In the genomic region with DNA sequence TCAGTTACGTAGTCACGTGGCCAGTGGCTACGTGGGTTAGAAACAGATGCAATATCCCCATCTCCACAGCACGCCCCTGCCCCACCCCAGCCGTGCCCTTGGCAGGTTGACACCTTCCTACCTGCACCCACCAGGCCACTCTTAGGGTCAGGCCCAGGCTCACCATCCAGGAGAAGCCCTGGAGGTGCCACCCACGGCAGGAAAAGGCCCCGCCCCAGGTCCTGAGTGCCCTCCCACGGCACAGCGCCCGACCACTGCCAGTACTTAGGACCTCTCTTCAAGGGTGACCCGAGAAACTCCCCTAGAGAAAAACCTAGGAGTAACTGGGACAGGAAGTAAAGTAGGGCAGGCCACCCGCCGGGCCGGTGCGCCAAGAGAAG, we compare ENCODE assay signal across 8 cellular contexts. TPM values are rescaled to one million over a fixed set of nuclear protein-coding genes. Genes with fewer than 3 reads are reported as not detected.
DNase-seq lines count a peak whose midpoint lies in the region; ATAC-seq and TF ChIP-seq lines count a peak whose summit lies in the region.

No MANE protein-coding gene starts in this region.

- DNase-seq in DMS 273 (lab: John Stamatoyannopoulos, UW; ENCODE audit: unreplicated experiment) (peak; percentile 50), DMS 273 treated with DMSO at 0.1 percent for 48 hours (lab: John Stamatoyannopoulos, UW) (no peak), T-cell (peak in 1 of 34 experiments; percentile 35), fibroblast of the aortic adventitia (ENCODE audit: low read depth) (no peak), NAMALWA (ENCODE audit: low spot score) (no peak), HPDE6-E6E7 (ENCODE audit: extremely low spot score) (no peak)

- no peak for ATAC-seq in T-cell (replicated peaks in 1 of 4)
- ATAC-seq in stimulated activated memory B cell treated with anti-CD40 and anti-IgM and Interleukin-4, amounts not matched to agents 10 μg/mL and 1 μg/mL and 100 μg/mL, for 72 hours, result no peak
- ATAC-seq in HG02763 (IDR thresholded peaks at IDR 0.05; ENCODE audit: unreplicated experiment), result no peak

- peaks cover 24% of the 10 kb centered on the region for H3K36me3 Mint-ChIP-seq in T-cell
- peaks cover 23% of the 10 kb centered on the region for H3K36me3 Mint-ChIP-seq in stimulated activated memory B cell treated with anti-CD40 and anti-IgM and Interleukin-4, amounts not matched to agents 10 μg/mL and 1 μg/mL and 100 μg/mL, for 72 hours

- no peak for TF ChIP-seq CTCF in fibroblast of the aortic adventitia (IDR thresholded peaks at IDR 0.05; ENCODE audit: insufficient read depth, low read length)

- peak overlapping the region; percentile 84 to 90 for H3K27ac Mint-ChIP-seq in T-cell
- H3K27ac Mint-ChIP-seq in stimulated activated memory B cell treated with anti-CD40 and anti-IgM and Interleukin-4, amounts not matched to agents 10 μg/mL and 1 μg/mL and 100 μg/mL, for 72 hours, result peak overlapping the region; percentile 85

- POLR2A ChIA-PET in T-cell (lab: Charles Lee), result no interaction called here

- H3K4me1 Mint-ChIP-seq in T-cell, result peaks cover 26 to 35% (median 30%) of the 10 kb centered on the region in 3 donors
- H3K4me1 Mint-ChIP-seq in stimulated activated memory B cell treated with anti-CD40 and anti-IgM and Interleukin-4, amounts not matched to agents 10 μg/mL and 1 μg/mL and 100 μg/mL, for 72 hours, result peaks cover 40% of the 10 kb centered on the region

- no peaks in the 10 kb centered on the region for H3K27me3 Mint-ChIP-seq in T-cell
- no peaks in the 10 kb centered on the region for H3K27me3 Mint-ChIP-seq in stimulated activated memory B cell treated with anti-CD40 and anti-IgM and Interleukin-4, amounts not matched to agents 10 μg/mL and 1 μg/mL and 100 μg/mL, for 72 hours

- no peaks in the 10 kb centered on the region for H3K9me3 Mint-ChIP-seq in T-cell
- H3K9me3 Mint-ChIP-seq in stimulated activated memory B cell treated with anti-CD40 and anti-IgM and Interleukin-4, amounts not matched to agents 10 μg/mL and 1 μg/mL and 100 μg/mL, for 72 hours, result no peaks in the 10 kb centered on the region

- H3K4me3 Mint-ChIP-seq in T-cell, result peak overlapping the region; percentile 75 to 95 (median 76)
- H3K4me3 Mint-ChIP-seq in stimulated activated memory B cell treated with anti-CD40 and anti-IgM and Interleukin-4, amounts not matched to agents 10 μg/mL and 1 μg/mL and 100 μg/mL, for 72 hours, result peak overlapping the region; percentile 86

- CTCF ChIA-PET in T-cell (lab: Charles Lee), result interaction anchor here in 1 of 2 donors (0.8 kb wide), 1 partner anchor 102 kb away, joined by 3 read pairs; no protein-coding TSS in a partner anchor

- peak overlapping the region; percentile 91 for H3K4me3 ChIP-seq in fibroblast of the aortic adventitia (ENCODE audit: low read depth, low read length)

RNA-seq across cellular contexts. Expression of gene C1orf35, which starts 1.5 kb away (rescaled TPM):
- total RNA-seq in T-cell, result 10 to 100 TPM; 19.7 to 34.0 (median 32.3) TPM
- 5.9 and 21.8 TPM in 2 replicates for total RNA-seq in fibroblast of the aortic adventitia (ENCODE audit: low replicate concordance)

RNA-seq across cellular contexts. Expression of gene MRPL55, which starts 7.5 kb away (rescaled TPM):
- 10 to 100 TPM; 49.7 to 63.5 (median 55.9) TPM for total RNA-seq in T-cell
- 32.5 and 74.1 TPM in 2 replicates for total RNA-seq in fibroblast of the aortic adventitia (ENCODE audit: low replicate concordance)

RNA-seq across cellular contexts. Expression of gene ARF1, which starts 19.1 kb away (rescaled TPM):
- 100 to 1,000 TPM; 232 to 309 (median 258) TPM for total RNA-seq in T-cell
- total RNA-seq in fibroblast of the aortic adventitia (ENCODE audit: low replicate concordance), result 58.0 and 246 TPM in 2 replicates

RNA-seq across cellular contexts. Expression of gene GUK1, which starts 38.5 kb away (rescaled TPM):
- 100 to 1,000 TPM; 201 to 318 (median 223) TPM for total RNA-seq in T-cell
- total RNA-seq in fibroblast of the aortic adventitia (ENCODE audit: low replicate concordance), result 171 and 217 TPM in 2 replicates

RNA-seq across cellular contexts. Expression of gene GJC2, which starts 48.1 kb away (rescaled TPM):
- total RNA-seq in T-cell (1 to 10 TPM; 1.1 to 3.1 (median 1.6) TPM), fibroblast of the aortic adventitia (ENCODE audit: low replicate concordance) (2.0 and 2.6 TPM in 2 replicates)
